ENCODE assay signal across 15 cellular contexts in genomic region chr1:38265293-38266196, GRCh38.
DNase-seq lines count a peak whose midpoint lies in the region; ATAC-seq lines count a peak whose summit lies in the region.
"Had no signal": no experiment of that assay in that cellular context is flagged by ENCODE, and none has a peak within 500 bp of the region (broad histone marks: within the 10 kb centered on the region; RNA-seq: fewer than 3 reads in every experiment).

No MANE protein-coding gene starts in this region.

- H2BK5ac ChIP-seq in mesendoderm (ENCODE audit: low read length) = peak overlapping the region; percentile 31

- H3K27ac ChIP-seq in duodenal mucosa (ENCODE audit: low read depth, low read length) (peak overlapping the region; percentile 1), mesendoderm (ENCODE audit: low read depth, low read length) (no peak overlapping the region), GM23248 (no peak overlapping the region)
- H3K27ac ChIP-seq: A549, C4-2B, HL-60 had no signal

- H4K20me1 ChIP-seq in GM23248 (ENCODE audit: insufficient read depth) = no peaks in the 10 kb centered on the region

- no peak overlapping the region for H3K56ac ChIP-seq in mesendoderm (ENCODE audit: low read length)

- H3K4me1 ChIP-seq in duodenal mucosa (ENCODE audit: control insufficient read depth in 1 of 2, insufficient read depth in 2 of 2, low read length in 2 of 2) (peaks cover 10 to 31% of the 10 kb centered on the region in 2 donors), mesendoderm (ENCODE audit: control insufficient read depth, low read depth, low read length) (peaks cover 9% of the 10 kb centered on the region), GM23248 (ENCODE audit: insufficient read depth) (no peaks in the 10 kb centered on the region)
- H3K4me1 ChIP-seq: A549, BE2C had no signal

- no peak overlapping the region for H2AFZ ChIP-seq in GM23248

- no peak overlapping the region for H2AK5ac ChIP-seq in mesendoderm (ENCODE audit: low read length)

- no peaks in the 10 kb centered on the region for H3K9me3 Mint-ChIP-seq in activated naive CD4-positive, alpha-beta T cell treated with anti-CD3 and anti-CD28 coated beads for 36 hours
- H3K9me3 Mint-ChIP-seq: CD4-positive, alpha-beta memory T cell had no signal

- DNase-seq in RPMI7951 (ENCODE audit: low read depth) = peak; percentile 16
- DNase-seq in mesendoderm = peak; percentile 82
- DNase-seq in GM23248 = no peak
- no peak for DNase-seq in Right ventricle myocardium inferior (ENCODE audit: missing footprints)
- DNase-seq in activated naive CD4-positive, alpha-beta T cell treated with anti-CD3 and anti-CD28 coated beads for 36 hours = no peak
- no peak for DNase-seq in SHP77 treated with DMSO at 0.1 percent for 48 hours (lab: John Stamatoyannopoulos, UW)
- DNase-seq: BE2C; CD4-positive, alpha-beta memory T cell; DND-41; GF-D8; H7 had no signal

- H3K36me3 ChIP-seq in duodenal mucosa (ENCODE audit: control insufficient read depth in 1 of 2, insufficient read depth in 2 of 2, low read length in 2 of 2) (no peaks in the 10 kb centered on the region), mesendoderm (ENCODE audit: control insufficient read depth, insufficient read depth, low read length) (no peaks in the 10 kb centered on the region), GM23248 (ENCODE audit: low read depth) (no peaks in the 10 kb centered on the region)
- H3K36me3 ChIP-seq: BE2C had no signal

- H3K27me3 Mint-ChIP-seq in activated naive CD4-positive, alpha-beta T cell treated with anti-CD3 and anti-CD28 coated beads for 36 hours (ENCODE audit: low read depth) = peaks cover 17% of the 10 kb centered on the region

- H3K4me3 Mint-ChIP-seq in activated naive CD4-positive, alpha-beta T cell treated with anti-CD3 and anti-CD28 coated beads for 36 hours = no peak overlapping the region
- H3K4me3 Mint-ChIP-seq: CD4-positive, alpha-beta memory T cell had no signal

- H4K5ac ChIP-seq in mesendoderm (ENCODE audit: low read length) = no peak overlapping the region

- H4K8ac ChIP-seq in mesendoderm (ENCODE audit: low read depth, low read length) = no peak overlapping the region

- H3K79me2 ChIP-seq in mesendoderm (ENCODE audit: control insufficient read depth, insufficient read depth, low read length) (no peaks in the 10 kb centered on the region), GM23248 (ENCODE audit: insufficient read depth) (no peaks in the 10 kb centered on the region)

- H3K9me3 ChIP-seq in duodenal mucosa (ENCODE audit: control insufficient read depth in 1 of 2, low read length in 2 of 2) (no peaks in the 10 kb centered on the region), GM23248 (ENCODE audit: low read depth) (no peaks in the 10 kb centered on the region)
- H3K9me3 ChIP-seq: A549, BE2C had no signal

- no peak overlapping the region for H3K27ac Mint-ChIP-seq in activated naive CD4-positive, alpha-beta T cell treated with anti-CD3 and anti-CD28 coated beads for 36 hours
- H3K27ac Mint-ChIP-seq: CD4-positive, alpha-beta memory T cell had no signal

- intact Hi-C loops in Right ventricle myocardium inferior (cut with DNase I) = no loop called here
- intact Hi-C loops in activated naive CD4-positive, alpha-beta T cell treated with anti-CD3 and anti-CD28 coated beads for 36 hours (cut with micrococcal nuclease) = no loop called here

- no peak overlapping the region for H3K9ac ChIP-seq in duodenal mucosa (ENCODE audit: low read depth in 1 of 2, low read length in 2 of 2)
- H3K9ac ChIP-seq in mesendoderm (ENCODE audit: low read length) = no peak overlapping the region
- H3K9ac ChIP-seq in GM23248 = no peak overlapping the region

- H3K4me2 ChIP-seq in mesendoderm (ENCODE audit: low read length) (no peak overlapping the region), GM23248 (ENCODE audit: unreplicated experiment) (no peak overlapping the region)
- H3K4me2 ChIP-seq: A549 had no signal

- H3K27me3 ChIP-seq in duodenal mucosa (ENCODE audit: control insufficient read depth in 1 of 2, insufficient read depth in 2 of 2, low read length in 2 of 2) = peaks cover 0 to 5% of the 10 kb centered on the region in 2 donors
- no peaks in the 10 kb centered on the region for H3K27me3 ChIP-seq in mesendoderm (ENCODE audit: insufficient read depth, low read length, poor library complexity)
- peaks cover 17% of the 10 kb centered on the region for H3K27me3 ChIP-seq in GM23248 (replicated peaks; ENCODE audit: insufficient read depth)
- H3K27me3 ChIP-seq: BE2C had no signal

- no peak overlapping the region for H2BK15ac ChIP-seq in mesendoderm (replicated peaks; ENCODE audit: low read depth)

- H3K79me1 ChIP-seq in mesendoderm (ENCODE audit: low read length) = no peaks in the 10 kb centered on the region

- no peaks in the 10 kb centered on the region for H3K4me1 Mint-ChIP-seq in activated naive CD4-positive, alpha-beta T cell treated with anti-CD3 and anti-CD28 coated beads for 36 hours (ENCODE audit: low read depth)
- H3K4me1 Mint-ChIP-seq: CD4-positive, alpha-beta memory T cell had no signal

- no peaks in the 10 kb centered on the region for H3F3A ChIP-seq in GM23248 (ENCODE audit: insufficient read depth)

- H3K4ac ChIP-seq in mesendoderm (ENCODE audit: low read depth, low read length) = peak overlapping the region; percentile 56

- H3K18ac ChIP-seq in mesendoderm (ENCODE audit: low read length) = no peak overlapping the region

- CTCF ChIA-PET in activated naive CD4-positive, alpha-beta T cell treated with anti-CD3 and anti-CD28 coated beads for 36 hours (lab: Charles Lee) = no interaction called here

- WGBS in mesendoderm (ENCODE audit: extremely low coverage, insufficient coverage, low lambda C conversion rate) = no CpG with 5 or more reads among the region's 15 CpGs
- 28 to 34% methylated on average over 15 of the region's 15 CpGs for WGBS in GM23248 (ENCODE audit: low coverage in 1 of 2, low lambda C conversion rate in 2 of 2, missing lambda C conversion rate in 2 of 2), 2 experiments

- no peak overlapping the region for H3K23ac ChIP-seq in mesendoderm (ENCODE audit: low read length)

- H2BK120ac ChIP-seq in mesendoderm (ENCODE audit: low read depth, low read length) = no peak overlapping the region

- H3K9me2 ChIP-seq in GM23248 (ENCODE audit: insufficient read depth) = no peaks in the 10 kb centered on the region

- no peak for ATAC-seq in Right ventricle myocardium inferior
- ATAC-seq: A549 had no signal

- in situ Hi-C loops in GM23248 (cut with MboI) = no loop called here

- H3K4me3 ChIP-seq in duodenal mucosa (ENCODE audit: low read depth in 1 of 2, low read length in 2 of 2) = no peak overlapping the region
- H3K4me3 ChIP-seq in mesendoderm (ENCODE audit: low read length) = no peak overlapping the region
- H3K4me3 ChIP-seq in GM23248 = no peak overlapping the region
- H3K4me3 ChIP-seq: A549 had no signal

- H3K36me3 Mint-ChIP-seq in activated naive CD4-positive, alpha-beta T cell treated with anti-CD3 and anti-CD28 coated beads for 36 hours (ENCODE audit: low read depth) = no peaks in the 10 kb centered on the region
- H3K36me3 Mint-ChIP-seq: CD4-positive, alpha-beta memory T cell had no signal

Comparison
In these comparisons a context has a peak if more than half of its experiments do, and no peak if none do; other contexts are left out.
1. DNase-seq: peak in RPMI7951 (single experiment) and mesendoderm (single experiment); none in GM23248 (single experiment), Right ventricle myocardium inferior (single experiment), activated naive CD4-positive, alpha-beta T cell treated with anti-CD3 and anti-CD28 coated beads for 36 hours (single experiment) and SHP77 treated with DMSO at 0.1 percent for 48 hours (single experiment).